ENCODE assay signal across 8 cellular contexts in the genomic region with DNA sequence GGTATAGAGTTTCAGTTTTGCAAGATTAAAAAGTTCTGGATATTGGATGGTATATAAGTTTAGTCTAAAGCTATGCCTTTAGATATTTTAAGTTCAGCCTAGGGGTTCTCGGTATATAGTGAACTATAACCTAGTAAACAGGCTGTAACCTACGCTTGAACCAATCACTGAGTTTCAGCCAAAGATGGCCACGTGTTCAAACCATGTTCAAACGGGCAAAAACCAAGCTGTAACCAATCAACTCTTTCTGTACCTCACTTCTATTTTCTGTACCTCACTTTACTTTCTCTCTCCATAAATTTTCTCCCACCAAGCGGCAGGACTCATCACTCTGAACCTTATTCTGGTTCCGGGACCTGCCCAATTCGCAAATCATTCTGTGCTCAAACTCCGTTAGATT. TPM values are rescaled to one million over a fixed set of nuclear protein-coding genes. Genes with fewer than 3 reads are reported as not detected.
DNase-seq lines count a peak whose midpoint lies in the region; ATAC-seq, FAIRE-seq and TF ChIP-seq lines count a peak whose summit lies in the region.

No MANE protein-coding gene starts in this region.

- WGBS in A549 (ENCODE audit: missing lambda C conversion rate): 84% methylated on average over 8 of the region's 8 CpGs
- WGBS in mesendoderm (ENCODE audit: extremely low coverage, insufficient coverage, low lambda C conversion rate): no CpG with 5 or more reads among the region's 8 CpGs

- H3K36me3 ChIP-seq in mesendoderm (ENCODE audit: control insufficient read depth, insufficient read depth, low read length): no peaks in the 10 kb centered on the region

- H3K4me1 ChIP-seq in A549 (peaks cover 6% of the 10 kb centered on the region), mesendoderm (ENCODE audit: control insufficient read depth, low read depth, low read length) (no peaks in the 10 kb centered on the region)

- no peak for ATAC-seq in A549
- ATAC-seq in HG03175 (IDR thresholded peaks at IDR 0.05; ENCODE audit: unreplicated experiment): no peak
- ATAC-seq in HG03460 (IDR thresholded peaks at IDR 0.05; ENCODE audit: unreplicated experiment): no peak

- peaks cover 56% of the 10 kb centered on the region for H3K36me3 Mint-ChIP-seq in HFFc6 (ENCODE audit: low read depth)

- peaks cover 2% of the 10 kb centered on the region for H3K79me1 ChIP-seq in mesendoderm (ENCODE audit: low read length)

- no peaks in the 10 kb centered on the region for H3K27me3 Mint-ChIP-seq in HFFc6 (ENCODE audit: insufficient read depth)

- H3K27ac Mint-ChIP-seq in HFFc6: peak overlapping the region; percentile 100

- no peak overlapping the region for H3K23ac ChIP-seq in mesendoderm (ENCODE audit: low read length)

- no peak overlapping the region for H2BK5ac ChIP-seq in mesendoderm (ENCODE audit: low read length)

- no peak overlapping the region for H3K18ac ChIP-seq in mesendoderm (ENCODE audit: low read length)

- H3K4ac ChIP-seq in mesendoderm (ENCODE audit: low read depth, low read length): no peak overlapping the region

- H3K9ac ChIP-seq in mesendoderm (ENCODE audit: low read length): no peak overlapping the region

- CTCF ChIA-PET in A549 (lab: Yijun Ruan, JAX): interaction anchor here (0.7 to 2.2 kb wide), 10 partner anchors 9 to 525 kb away, joined by 3 to 16 read pairs (median 6); partner anchors contain the start of gene LLPH

- no peak overlapping the region for H2BK15ac ChIP-seq in mesendoderm (replicated peaks; ENCODE audit: low read depth)

- TF ChIP-seq RAD21 in A549 (conservative IDR thresholded peaks at IDR 0.05 in 1 of 2, IDR thresholded peaks at IDR 0.05 in 1 of 2): no peak

- DNase-seq in A549 (ENCODE audit: low read depth in 1 of 2, low spot score in 1 of 2) (no peak), HFFc6 (no peak), mesendoderm (no peak), NCI-H69 (lab: John Stamatoyannopoulos, UW) (no peak), NCI-H128 (lab: John Stamatoyannopoulos, UW; ENCODE audit: unreplicated experiment) (no peak)

- H3K27ac ChIP-seq in A549: peak overlapping the region; percentile 94 to 99
- H3K27ac ChIP-seq in angular gyrus (ENCODE audit: low read depth, low read length): peak overlapping the region; percentile 97
- no peak overlapping the region for H3K27ac ChIP-seq in mesendoderm (ENCODE audit: low read depth, low read length)

- H4K8ac ChIP-seq in mesendoderm (ENCODE audit: low read depth, low read length): no peak overlapping the region

- H3K9me3 Mint-ChIP-seq in HFFc6: peaks cover 23% of the 10 kb centered on the region

- peak overlapping the region; percentile 99 for H3K4me3 Mint-ChIP-seq in HFFc6

- TF ChIP-seq POLR2A in A549 (IDR thresholded peaks at IDR 0.05; ENCODE audit: low read length): no peak

- H3K79me2 ChIP-seq in mesendoderm (ENCODE audit: control insufficient read depth, insufficient read depth, low read length): peaks cover 2% of the 10 kb centered on the region

- TF ChIP-seq EP300 in A549 (IDR thresholded peaks at IDR 0.05): no peak

- H3K4me3 ChIP-seq in A549: peak overlapping the region; percentile 56
- H3K4me3 ChIP-seq in mesendoderm (ENCODE audit: low read length): no peak overlapping the region

- no peak overlapping the region for H4K5ac ChIP-seq in mesendoderm (ENCODE audit: low read length)

- no peaks in the 10 kb centered on the region for H3K27me3 ChIP-seq in mesendoderm (ENCODE audit: insufficient read depth, low read length, poor library complexity)

- H3K4me2 ChIP-seq in A549 (peak overlapping the region; percentile 95), mesendoderm (ENCODE audit: low read length) (no peak overlapping the region)

- no peak for FAIRE-seq in A549 (lab: Jason Lieb, UNC)

- H2AK5ac ChIP-seq in mesendoderm (ENCODE audit: low read length): no peak overlapping the region

- TF ChIP-seq CTCF in A549 (IDR thresholded peaks at IDR 0.05) (no peak), HFFc6 (IDR thresholded peaks at IDR 0.05) (no peak)

- H3K4me1 Mint-ChIP-seq in HFFc6 (ENCODE audit: low read depth): peaks cover 41% of the 10 kb centered on the region

- H2BK120ac ChIP-seq in mesendoderm (ENCODE audit: low read depth, low read length): no peak overlapping the region

- POLR2A ChIA-PET in A549 (lab: Yijun Ruan, JAX): interaction anchor here (0.6 to 2.1 kb wide), 12 partner anchors 10 to 1101 kb away, joined by 3 to 30 read pairs (median 8); partner anchors contain the start of genes CAND1, HELB and LLPH

- peak overlapping the region; percentile 22 for H3K56ac ChIP-seq in mesendoderm (ENCODE audit: low read length)

- peaks cover 12% of the 10 kb centered on the region for H3K9me3 ChIP-seq in A549

TF ChIP-seq in A549, 52 proteins besides CTCF, POLR2A, EP300 and RAD21:
- TF ChIP-seq CEBPB (IDR thresholded peaks at IDR 0.05) (no peak), KDM1A (IDR thresholded peaks at IDR 0.05; ENCODE audit: low read depth) (no peak), FOSL2 (IDR thresholded peaks at IDR 0.05) (no peak), FOSL2 (CRISPR knock-in tag; IDR thresholded peaks at IDR 0.05) (no peak), NFE2L2 (conservative IDR thresholded peaks at IDR 0.05; ENCODE audit: low read length) (no peak), CHD2 (IDR thresholded peaks at IDR 0.05; ENCODE audit: low read length, partially characterized antibody) (no peak), HEYL (CRISPR knock-in tag; IDR thresholded peaks at IDR 0.05) (no peak), CHD4 (IDR thresholded peaks at IDR 0.05; ENCODE audit: borderline replicate concordance) (no peak), NPAS2 (CRISPR knock-in tag; IDR thresholded peaks at IDR 0.05; ENCODE audit: borderline replicate concordance) (no peak), ZNF302 (CRISPR knock-in tag; IDR thresholded peaks at IDR 0.05) (no peak), PBX3 (IDR thresholded peaks at IDR 0.05) (no peak), SMC3 (IDR thresholded peaks at IDR 0.05) (no peak), POLR2AphosphoS2 (conservative IDR thresholded peaks at IDR 0.05; ENCODE audit: low read length) (no peak), CBX8 (IDR thresholded peaks at IDR 0.05) (no peak), TP53 (CRISPR knock-in tag; IDR thresholded peaks at IDR 0.05) (no peak), ZFP36 (IDR thresholded peaks at IDR 0.05; ENCODE audit: borderline replicate concordance, partially characterized antibody) (no peak), FOXS1 (CRISPR knock-in tag; IDR thresholded peaks at IDR 0.05) (no peak), RNF2 (IDR thresholded peaks at IDR 0.05; ENCODE audit: borderline replicate concordance, low read depth) (no peak), PHF8 (IDR thresholded peaks at IDR 0.05; ENCODE audit: borderline replicate concordance, low read depth) (no peak), EHMT2 (IDR thresholded peaks at IDR 0.05; ENCODE audit: low read depth) (no peak)
- TF ChIP-seq, protein P1, sequence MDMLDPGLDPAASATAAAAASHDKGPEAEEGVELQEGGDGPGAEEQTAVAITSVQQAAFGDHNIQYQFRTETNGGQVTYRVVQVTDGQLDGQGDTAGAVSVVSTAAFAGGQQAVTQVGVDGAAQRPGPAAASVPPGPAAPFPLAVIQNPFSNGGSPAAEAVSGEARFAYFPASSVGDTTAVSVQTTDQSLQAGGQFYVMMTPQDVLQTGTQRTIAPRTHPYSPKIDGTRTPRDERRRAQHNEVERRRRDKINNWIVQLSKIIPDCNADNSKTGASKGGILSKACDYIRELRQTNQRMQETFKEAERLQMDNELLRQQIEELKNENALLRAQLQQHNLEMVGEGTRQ (IDR thresholded peaks at IDR 0.05): no peak

RNA-seq across cellular contexts. Expression of gene TMBIM4, which starts 1.4 kb away (rescaled TPM):
- 80.3 and 87.4 TPM in 2 replicates for polyA plus RNA-seq in A549 (2011; rRNA removed)
- 31.8 and 38.6 TPM in 2 replicates for polyA plus RNA-seq in A549 (2012; cell fraction: cytosol; rRNA removed)
- polyA plus RNA-seq in A549 (2012; cell fraction: nucleus; rRNA removed): 21.0 and 41.8 TPM in 2 replicates
- polyA plus RNA-seq in A549 (2017; fragmentation: RNase III; extraction: RNeasy Plus Mini Kit Qiagen cat#74134 plus additional on column Dnase treatment): 53.7 to 63.2 TPM (median 55.9 TPM) in 3 replicates
- 16.1 and 21.4 TPM in 2 replicates for polyA minus RNA-seq in A549 (2011; rRNA and poly(A)+ RNA removed)
- total RNA-seq in HFFc6 (2021; fragmentation: NEBNext Ultra II Directional; extraction: Animal tissue kit (Norgen Biotek cat#: 25700)): 100 to 1,000 TPM in 3 of 6 experiments, 10 to 100 TPM in 3; 92.3 to 112 (median 104) TPM
- polyA plus RNA-seq in mesendoderm (2013, experiment 1 of 2): 39.7 TPM
- polyA plus RNA-seq in mesendoderm (2013, experiment 2 of 2): 39.8 TPM

RNA-seq across cellular contexts. Expression of gene IRAK3, which starts 20.6 kb away (rescaled TPM):
- polyA plus RNA-seq in A549 (2011; rRNA removed) (0.25 and 0.30 TPM in 2 replicates), A549 (2017; fragmentation: RNase III; extraction: RNeasy Plus Mini Kit Qiagen cat#74134 plus additional on column Dnase treatment) (0.06 to 0.16 TPM (median 0.12 TPM) in 3 replicates)
- polyA plus RNA-seq in A549 (2012; cell fraction: cytosol; rRNA removed): 0.04 and 0.05 TPM in 2 replicates
- 0.05 and 0.06 TPM in 2 replicates for polyA plus RNA-seq in A549 (2012; cell fraction: nucleus; rRNA removed)
- 0.05 and 0.21 TPM in 2 replicates for polyA minus RNA-seq in A549 (2011; rRNA and poly(A)+ RNA removed)
- 1 to 10 TPM in 5 of 6 experiments, under 1 TPM in 1; 0.83 to 4.7 (median 3.6) TPM for total RNA-seq in HFFc6 (2021; fragmentation: NEBNext Ultra II Directional; extraction: Animal tissue kit (Norgen Biotek cat#: 25700))
- 1.7 TPM for polyA plus RNA-seq in mesendoderm (2013, experiment 1 of 2)
- polyA plus RNA-seq in mesendoderm (2013, experiment 2 of 2): 1.9 TPM

RNA-seq across cellular contexts. Expression of gene LLPH, which starts 37.9 kb away (rescaled TPM):
- polyA plus RNA-seq in A549 (2011; rRNA removed) (31.6 and 54.5 TPM in 2 replicates), A549 (2017; fragmentation: RNase III; extraction: RNeasy Plus Mini Kit Qiagen cat#74134 plus additional on column Dnase treatment) (32.4 to 35.3 TPM (median 32.5 TPM) in 3 replicates)
- polyA plus RNA-seq in A549 (2012; cell fraction: cytosol; rRNA removed): 8.0 and 9.2 TPM in 2 replicates
- polyA plus RNA-seq in A549 (2012; cell fraction: nucleus; rRNA removed): 1.1 and 1.8 TPM in 2 replicates
- polyA minus RNA-seq in A549 (2011; rRNA and poly(A)+ RNA removed): 2.4 and 3.0 TPM in 2 replicates
- total RNA-seq in HFFc6 (2021; fragmentation: NEBNext Ultra II Directional; extraction: Animal tissue kit (Norgen Biotek cat#: 25700)): 10 to 100 TPM; 41.1 to 53.1 (median 45.5) TPM
- polyA plus RNA-seq in mesendoderm (2013, experiment 1 of 2): 48.6 TPM
- 49.0 TPM for polyA plus RNA-seq in mesendoderm (2013, experiment 2 of 2)
